Comparison of ENCODE assay signal across 3 cellular contexts in genomic region chr10:29140151-29140550, GRCh38.
TF ChIP-seq lines count a peak whose summit lies in the region.

No MANE protein-coding gene starts in this region.

TF ChIP-seq in GM23338, 12 proteins besides CTCF, POLR2A, EP300 and RAD21 (continues in another document):
- TF ChIP-seq EZH2phosphoT487 (IDR thresholded peaks at IDR 0.05; ENCODE audit: unreplicated experiment) (no peak), REST (IDR thresholded peaks at IDR 0.05; ENCODE audit: unreplicated experiment) (no peak), POLR2AphosphoS5 (IDR thresholded peaks at IDR 0.05; ENCODE audit: low read depth) (no peak), ETS1 (IDR thresholded peaks at IDR 0.05) (no peak)

TF ChIP-seq in IMR-90, 13 proteins besides CTCF, POLR2A, EP300 and RAD21:
- TF ChIP-seq MXI1 (IDR thresholded peaks at IDR 0.05; ENCODE audit: borderline replicate concordance, low read depth, low read length) (no peak), MAZ (IDR thresholded peaks at IDR 0.05; ENCODE audit: borderline replicate concordance, low read depth, low read length) (no peak), MAFK (IDR thresholded peaks at IDR 0.05; ENCODE audit: low read depth, low read length) (no peak), FOS (IDR thresholded peaks at IDR 0.05; ENCODE audit: low read depth, low read length) (no peak), SMC3 (IDR thresholded peaks at IDR 0.05; ENCODE audit: low read depth, low read length) (no peak), ELK1 (IDR thresholded peaks at IDR 0.05; ENCODE audit: borderline replicate concordance, low read depth, low read length) (no peak), USF2 (IDR thresholded peaks at IDR 0.05; ENCODE audit: low read depth, low read length) (no peak), CEBPB (IDR thresholded peaks at IDR 0.05; ENCODE audit: low read depth, low read length) (no peak), RCOR1 (IDR thresholded peaks at IDR 0.05; ENCODE audit: insufficient replicate concordance, low read length) (no peak)

TF ChIP-seq in endothelial cell of umbilical vein, 7 proteins besides CTCF, POLR2A, EP300 and RAD21:
- TF ChIP-seq GATA2 (IDR thresholded peaks at IDR 0.05; ENCODE audit: insufficient read depth, insufficient read length, low read depth, low read length), result no peak
- TF ChIP-seq JUN (IDR thresholded peaks at IDR 0.05; ENCODE audit: borderline replicate concordance, insufficient read depth, insufficient read length, low read depth), result no peak
- TF ChIP-seq POLR2AphosphoS5 (IDR thresholded peaks at IDR 0.05; ENCODE audit: insufficient read depth, low read depth, low read length), result no peak
- no peak for TF ChIP-seq MYC (IDR thresholded peaks at IDR 0.05; ENCODE audit: low read depth, low read length)
- no peak for TF ChIP-seq FOS (IDR thresholded peaks at IDR 0.05; ENCODE audit: borderline replicate concordance, insufficient read depth, low read length)
- TF ChIP-seq EZH2 (IDR thresholded peaks at IDR 0.05; ENCODE audit: borderline replicate concordance, low read depth, low read length, severe bottlenecking), result no peak
- no peak for TF ChIP-seq MAX (IDR thresholded peaks at IDR 0.05; ENCODE audit: insufficient read depth, insufficient read length)
